ENCODE assay signal across 8 cellular contexts in the genomic region with DNA sequence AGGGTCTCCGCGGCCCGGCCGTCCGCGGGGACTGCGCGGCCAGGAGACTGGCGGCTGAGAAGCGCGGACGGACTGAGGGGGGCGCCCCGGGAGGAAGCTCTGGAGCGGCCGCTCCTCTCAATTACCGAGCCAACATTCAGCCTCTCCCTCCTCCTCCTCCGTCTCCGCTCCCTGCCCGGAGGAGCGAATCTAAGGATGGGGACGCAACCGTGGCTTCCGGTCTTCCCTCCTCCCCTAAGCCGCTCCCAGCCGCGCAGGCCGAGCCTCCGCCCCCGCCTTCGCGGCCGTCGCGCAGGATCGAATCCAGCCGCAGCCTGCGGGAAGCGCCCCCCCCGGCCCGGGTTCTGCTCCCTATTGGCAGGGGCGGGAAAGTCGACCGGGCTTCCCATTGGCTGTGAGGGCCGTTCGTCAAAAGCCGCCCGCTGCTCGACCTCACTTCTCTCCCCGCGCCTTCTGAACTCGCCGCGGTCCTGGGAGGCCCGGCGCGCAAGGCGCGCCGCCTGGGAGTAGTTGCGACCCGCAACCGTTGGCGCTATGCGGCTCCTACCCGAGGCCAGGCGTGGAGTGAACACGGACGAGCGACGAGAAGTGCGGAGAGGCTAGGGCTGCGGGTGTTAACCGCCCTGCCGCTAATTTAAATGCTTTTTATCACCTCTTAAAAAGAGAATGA. TPM values are rescaled to one million over a fixed set of nuclear protein-coding genes. Genes with fewer than 3 reads are reported as not detected.
DNase-seq lines count a peak whose midpoint lies in the region; ATAC-seq, FAIRE-seq and TF ChIP-seq lines count a peak whose summit lies in the region.

A gene (minus strand): TSS at position 197 of the 670 bp plus-strand sequence. CDS start 302 bp downstream, outside the sequence.

- peaks cover 2% of the 10 kb centered on the region for H3K36me3 Mint-ChIP-seq in activated B cell treated with CpG ODN at 0.5 μM for 24 hours (ENCODE audit: low read depth)

- H3K4me1 Mint-ChIP-seq in activated B cell treated with CpG ODN at 0.5 μM for 24 hours: peaks cover 20% of the 10 kb centered on the region

- POLR2A ChIA-PET in A549 (lab: Yijun Ruan, JAX): interaction anchor here (0.6 to 4.6 kb wide), 14 partner anchors 21 to 226 kb away, joined by 3 to 63 read pairs (median 4); a partner anchor contains a TSS
- POLR2A ChIA-PET in activated B cell treated with CpG ODN at 0.5 μM for 24 hours (lab: Charles Lee): interaction anchor here (0.6 to 5.0 kb wide), 6 partner anchors 9 to 148 kb away, joined by 3 to 39 read pairs (median 3); a partner anchor contains a TSS

- H3K4me3 ChIP-seq in A549 (peak within 1 kb of the TSS; percentile 91), cardiac fibroblast (replicated peaks in 1 of 2; ENCODE audit: low read depth in 2 of 2, low read length in 2 of 2) (peak within 1 kb of the TSS; percentile 82 to 83), small intestine (ENCODE audit: low read depth in 1 of 2, low read length in 2 of 2) (peak within 1 kb of the TSS; percentile 97 to 99)

- peak within 1 kb of the TSS; percentile 93 for H3K4me2 ChIP-seq in A549

- peak within 1 kb of the TSS; percentile 65 for H3K27ac Mint-ChIP-seq in activated B cell treated with CpG ODN at 0.5 μM for 24 hours

- peak within 1 kb of the TSS; percentile 95 to 97 for H3K27ac ChIP-seq in A549
- peak within 1 kb of the TSS; percentile 98 to 100 for H3K27ac ChIP-seq in small intestine (ENCODE audit: low read depth in 1 of 2, low read length in 1 of 2)

- DNase-seq in A549 (ENCODE audit: low read depth in 1 of 2, low spot score in 1 of 2): peak; percentile 93 to 99
- DNase-seq in NCI-H2227 treated with DMSO at 0.1 percent for 48 hours (lab: John Stamatoyannopoulos, UW): peak; percentile 96
- peak; percentile 84 for DNase-seq in activated B cell treated with CpG ODN at 0.5 μM for 24 hours
- DNase-seq in cardiac fibroblast (ENCODE audit: low read depth in 2 of 2): peak; percentile 98 to 99
- peak; percentile 96 for DNase-seq in iPS-NIHi11 (ENCODE audit: low spot score)
- peak; percentile 98 for DNase-seq in small intestine

- no peaks in the 10 kb centered on the region for H3K36me3 ChIP-seq in small intestine (ENCODE audit: control insufficient read depth in 2 of 2, insufficient read depth in 2 of 2, low read length in 2 of 2)

- H3K27me3 Mint-ChIP-seq in activated B cell treated with CpG ODN at 0.5 μM for 24 hours: peaks cover 38% of the 10 kb centered on the region

- H3K4me1 ChIP-seq in A549 (peaks cover 39% of the 10 kb centered on the region), small intestine (ENCODE audit: control insufficient read depth in 2 of 2, insufficient read depth in 1 of 2, low read depth in 1 of 2, low read length in 1 of 2) (peaks cover 6 to 8% of the 10 kb centered on the region in 2 donors)

- peak within 1 kb of the TSS; percentile 89 for H3K4me3 Mint-ChIP-seq in activated B cell treated with CpG ODN at 0.5 μM for 24 hours

- H3K9me3 ChIP-seq in A549 (no peaks in the 10 kb centered on the region), small intestine (ENCODE audit: control insufficient read depth, low read depth) (no peaks in the 10 kb centered on the region)

- TF ChIP-seq EP300 in A549 (IDR thresholded peaks at IDR 0.05): no peak

- peak; percentile 90 for FAIRE-seq in A549 (lab: Jason Lieb, UNC)
- no peak for FAIRE-seq in small intestine (lab: Jason Lieb, UNC)

- intact Hi-C loops in activated B cell treated with CpG ODN at 0.5 μM for 24 hours (cut with micrococcal nuclease): loop anchor here (1.0 to 10.0 kb wide), 11 partner anchors 22 to 522 kb away; a partner anchor contains a TSS

- peak; percentile 98 for TF ChIP-seq POLR2A in A549 (IDR thresholded peaks at IDR 0.05; ENCODE audit: low read length)

- H3K9me3 Mint-ChIP-seq in activated B cell treated with CpG ODN at 0.5 μM for 24 hours: no peaks in the 10 kb centered on the region

- WGBS in A549 (ENCODE audit: missing lambda C conversion rate): under 1% methylated on average over 56 of the region's 75 CpGs
- 0% methylated on average over 54 to 75 of the region's 75 CpGs for WGBS in small intestine, 3 donors

- H3K27me3 ChIP-seq in small intestine (ENCODE audit: control insufficient read depth in 2 of 2, insufficient read depth in 2 of 2, low read length in 2 of 2): no peaks in the 10 kb centered on the region

- TF ChIP-seq CTCF in A549 (IDR thresholded peaks at IDR 0.05): no peak
- no peak for TF ChIP-seq CTCF in activated B cell treated with CpG ODN at 0.5 μM for 24 hours (IDR thresholded peaks at IDR 0.05)
- no peak for TF ChIP-seq CTCF in cardiac fibroblast (IDR thresholded peaks at IDR 0.05; ENCODE audit: low read depth, low read length)

- CTCF ChIA-PET in A549 (lab: Yijun Ruan, JAX) (interaction anchor here (0.5 to 11.8 kb wide), 46 partner anchors 8 to 287 kb away, joined by 3 to 152 read pairs (median 6); a partner anchor contains a TSS), activated B cell treated with CpG ODN at 0.5 μM for 24 hours (lab: Charles Lee) (interaction anchor here (0.7 to 1.6 kb wide), 13 partner anchors 9 to 345 kb away, joined by 3 to 8 read pairs (median 3); a partner anchor contains a TSS)

- ATAC-seq in A549: peak; percentile 93 to 94
- peak; percentile 71 for ATAC-seq in GM18867 (IDR thresholded peaks at IDR 0.05; ENCODE audit: unreplicated experiment)
- ATAC-seq in HG03139 (IDR thresholded peaks at IDR 0.05; ENCODE audit: unreplicated experiment): peak; percentile 55
- peak; percentile 87 for ATAC-seq in activated B cell treated with CpG ODN at 0.5 μM for 24 hours (ENCODE audit: low read depth)

- TF ChIP-seq RAD21 in A549 (conservative IDR thresholded peaks at IDR 0.05 in 1 of 2, IDR thresholded peaks at IDR 0.05 in 1 of 2): no peak

TF ChIP-seq in A549, 52 proteins besides CTCF, POLR2A, EP300 and RAD21 (continues in another document):
- TF ChIP-seq CHD2 (IDR thresholded peaks at IDR 0.05; ENCODE audit: low read length, partially characterized antibody) (no peak), KDM5A (IDR thresholded peaks at IDR 0.05) (no peak), CHD4 (IDR thresholded peaks at IDR 0.05; ENCODE audit: borderline replicate concordance) (no peak), PHF8 (IDR thresholded peaks at IDR 0.05; ENCODE audit: borderline replicate concordance, low read depth) (0 out of 2 replicates have a peak, but pooled peaks have one; percentile 82), MAFK (IDR thresholded peaks at IDR 0.05; ENCODE audit: partially characterized antibody) (no peak), GATA3 (IDR thresholded peaks at IDR 0.05; ENCODE audit: borderline replicate concordance) (0 out of 2 replicates have a peak, but pooled peaks have one; percentile 11), MAZ (IDR thresholded peaks at IDR 0.05; ENCODE audit: borderline replicate concordance, low read depth, low read length) (peak; percentile 76; the same call in 1 of the 2 replicates), RFX5 (IDR thresholded peaks at IDR 0.05) (no peak; the same call in 1 of the 2 replicates), HDAC2 (IDR thresholded peaks at IDR 0.05) (peak; percentile 35; the same call in 1 of the 2 replicates), ZNF302 (CRISPR knock-in tag; IDR thresholded peaks at IDR 0.05) (no peak), RCOR1 (IDR thresholded peaks at IDR 0.05; ENCODE audit: low read depth, low read length) (0 out of 2 replicates have a peak, but pooled peaks have one; percentile 9), POLR2AphosphoS2 (conservative IDR thresholded peaks at IDR 0.05; ENCODE audit: low read length) (no peak), JUN (IDR thresholded peaks at IDR 0.05) (peak; percentile 92 to 96; a peak in 4 of 5 replicates)
- TF ChIP-seq, protein P1, sequence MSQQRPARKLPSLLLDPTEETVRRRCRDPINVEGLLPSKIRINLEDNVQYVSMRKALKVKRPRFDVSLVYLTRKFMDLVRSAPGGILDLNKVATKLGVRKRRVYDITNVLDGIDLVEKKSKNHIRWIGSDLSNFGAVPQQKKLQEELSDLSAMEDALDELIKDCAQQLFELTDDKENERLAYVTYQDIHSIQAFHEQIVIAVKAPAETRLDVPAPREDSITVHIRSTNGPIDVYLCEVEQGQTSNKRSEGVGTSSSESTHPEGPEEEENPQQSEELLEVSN (IDR thresholded peaks at IDR 0.05; ENCODE audit: borderline replicate concordance, low read depth): no peak
- TF ChIP-seq, protein P2, sequence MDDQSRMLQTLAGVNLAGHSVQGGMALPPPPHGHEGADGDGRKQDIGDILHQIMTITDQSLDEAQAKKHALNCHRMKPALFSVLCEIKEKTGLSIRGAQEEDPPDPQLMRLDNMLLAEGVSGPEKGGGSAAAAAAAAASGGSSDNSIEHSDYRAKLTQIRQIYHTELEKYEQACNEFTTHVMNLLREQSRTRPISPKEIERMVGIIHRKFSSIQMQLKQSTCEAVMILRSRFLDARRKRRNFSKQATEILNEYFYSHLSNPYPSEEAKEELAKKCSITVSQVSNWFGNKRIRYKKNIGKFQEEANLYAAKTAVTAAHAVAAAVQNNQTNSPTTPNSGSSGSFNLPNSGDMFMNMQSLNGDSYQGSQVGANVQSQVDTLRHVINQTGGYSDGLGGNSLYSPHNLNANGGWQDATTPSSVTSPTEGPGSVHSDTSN (IDR thresholded peaks at IDR 0.05): peak; percentile 97
- TF ChIP-seq, protein P3, sequence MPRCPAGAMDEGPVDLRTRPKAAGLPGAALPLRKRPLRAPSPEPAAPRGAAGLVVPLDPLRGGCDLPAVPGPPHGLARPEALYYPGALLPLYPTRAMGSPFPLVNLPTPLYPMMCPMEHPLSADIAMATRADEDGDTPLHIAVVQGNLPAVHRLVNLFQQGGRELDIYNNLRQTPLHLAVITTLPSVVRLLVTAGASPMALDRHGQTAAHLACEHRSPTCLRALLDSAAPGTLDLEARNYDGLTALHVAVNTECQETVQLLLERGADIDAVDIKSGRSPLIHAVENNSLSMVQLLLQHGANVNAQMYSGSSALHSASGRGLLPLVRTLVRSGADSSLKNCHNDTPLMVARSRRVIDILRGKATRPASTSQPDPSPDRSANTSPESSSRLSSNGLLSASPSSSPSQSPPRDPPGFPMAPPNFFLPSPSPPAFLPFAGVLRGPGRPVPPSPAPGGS (IDR thresholded peaks at IDR 0.05): peak; percentile 95

RNA-seq across cellular contexts. Expression of the gene that starts here (rescaled TPM):
- polyA plus RNA-seq in A549 (2011; rRNA removed) (67.5 and 73.8 TPM in 2 replicates), A549 (2017; fragmentation: RNase III; extraction: RNeasy Plus Mini Kit Qiagen cat#74134 plus additional on column Dnase treatment) (36.5 to 39.3 TPM (median 39.0 TPM) in 3 replicates), small intestine (10 to 100 TPM; 17.3 to 19.9 (median 19.4) TPM)
- 17.6 and 19.7 TPM in 2 replicates for polyA plus RNA-seq in A549 (2012; cell fraction: cytosol; rRNA removed)
- polyA plus RNA-seq in A549 (2012; cell fraction: nucleus; rRNA removed): 12.3 and 14.5 TPM in 2 replicates
- polyA minus RNA-seq in A549 (2011; rRNA and poly(A)+ RNA removed): 21.4 and 24.9 TPM in 2 replicates
- total RNA-seq in activated B cell treated with CpG ODN at 0.5 μM for 24 hours: 8.6 and 8.8 TPM in 2 replicates

Comparison
In these comparisons a context has a peak if more than half of its experiments do, and no peak if none do; other contexts are left out.
1. Peak in every context shown above with its lines: DNase-seq, ATAC-seq, H3K4me3 ChIP-seq and H3K27ac ChIP-seq.